19 cellular contexts compared by ENCODE assay signal in the genomic region with DNA sequence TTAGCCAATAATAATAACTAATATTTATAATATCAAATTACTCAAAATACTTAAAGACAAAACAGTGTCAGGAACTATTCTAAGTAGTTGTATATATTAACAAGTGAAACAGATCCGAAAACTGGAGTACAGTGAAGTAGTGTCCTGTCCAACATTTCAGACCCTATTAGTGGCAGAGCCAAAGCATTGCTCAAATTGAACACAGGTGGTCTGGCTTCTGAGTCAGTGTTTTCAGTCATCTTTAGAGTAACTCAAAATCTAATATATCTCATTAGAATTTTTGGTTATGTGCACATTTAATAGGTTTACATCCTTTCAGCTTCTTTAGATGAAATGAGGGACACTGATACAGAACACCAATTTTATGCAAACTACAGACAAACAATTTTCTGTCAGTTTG.
"Had no signal": no experiment of that assay in that cellular context is flagged by ENCODE, and none has a peak within 500 bp of the region (broad histone marks: within the 10 kb centered on the region; RNA-seq: fewer than 3 reads in every experiment).

No MANE protein-coding gene starts in this region.

- H2AFZ ChIP-seq: hepatocyte had no signal

- H3K9me3 ChIP-seq: colonic mucosa, esophagus muscularis mucosa, gastroesophageal sphincter, left lung, lower lobe of right lung had no signal

- ATAC-seq: effector memory CD8-positive, alpha-beta T cell; gastroesophageal sphincter; left lung; lower lobe of right lung; mucosa of descending colon had no signal

- H3K27ac Mint-ChIP-seq: dendritic cell treated with granulocyte-macrophage colony-stimulating factor and Interleukin-4, amounts not matched to agents 40 ng/mL and 50 ng/mL, for 4 days; effector memory CD8-positive, alpha-beta T cell; endodermal cell; mesothelial cell of epicardium; naive B cell had no signal

- H3K27ac ChIP-seq: colonic mucosa, esophagus muscularis mucosa, foreskin keratinocyte, gastroesophageal sphincter, hepatocyte, left lung, lower lobe of right lung had no signal

- H3K4me1 ChIP-seq: colonic mucosa, foreskin keratinocyte, gastroesophageal sphincter, left lung, lower lobe of right lung had no signal

- H3K79me2 ChIP-seq: hepatocyte had no signal

- H3K4me1 Mint-ChIP-seq: naive B cell had no signal

- H3K36me3 Mint-ChIP-seq: mesothelial cell of epicardium, naive B cell had no signal

- H3K36me3 ChIP-seq: colonic mucosa, esophagus muscularis mucosa, gastroesophageal sphincter, heart left ventricle, left lung, lower lobe of right lung had no signal

- H3K27me3 ChIP-seq: colonic mucosa, esophagus muscularis mucosa, foreskin keratinocyte, gastroesophageal sphincter, heart left ventricle, hepatocyte, left lung had no signal

- H3K4me2 ChIP-seq: hepatocyte had no signal

- H3K27me3 Mint-ChIP-seq: dendritic cell treated with granulocyte-macrophage colony-stimulating factor and Interleukin-4, amounts not matched to agents 40 ng/mL and 50 ng/mL, for 4 days; effector memory CD8-positive, alpha-beta T cell; naive B cell had no signal

- H3K4me3 ChIP-seq: colonic mucosa, esophagus muscularis mucosa, gastroesophageal sphincter, heart left ventricle, hepatocyte, left lung, lower lobe of right lung, mucosa of descending colon had no signal

- H3K4me3 Mint-ChIP-seq: dendritic cell treated with granulocyte-macrophage colony-stimulating factor and Interleukin-4, amounts not matched to agents 40 ng/mL and 50 ng/mL, for 4 days; effector memory CD8-positive, alpha-beta T cell; endodermal cell; mesothelial cell of epicardium; naive B cell had no signal

- DNase-seq: colonic mucosa; cortex of kidney; effector CD8-positive, alpha-beta T cell; effector memory CD8-positive, alpha-beta T cell; endodermal cell; heart left ventricle; left cardiac atrium; left lung; left ventricle myocardium superior; lower lobe of right lung; mesenchymal stem cell; mucosa of descending colon; naive B cell had no signal
